ENCODE assay signal across 17 cellular contexts in the genomic region with DNA sequence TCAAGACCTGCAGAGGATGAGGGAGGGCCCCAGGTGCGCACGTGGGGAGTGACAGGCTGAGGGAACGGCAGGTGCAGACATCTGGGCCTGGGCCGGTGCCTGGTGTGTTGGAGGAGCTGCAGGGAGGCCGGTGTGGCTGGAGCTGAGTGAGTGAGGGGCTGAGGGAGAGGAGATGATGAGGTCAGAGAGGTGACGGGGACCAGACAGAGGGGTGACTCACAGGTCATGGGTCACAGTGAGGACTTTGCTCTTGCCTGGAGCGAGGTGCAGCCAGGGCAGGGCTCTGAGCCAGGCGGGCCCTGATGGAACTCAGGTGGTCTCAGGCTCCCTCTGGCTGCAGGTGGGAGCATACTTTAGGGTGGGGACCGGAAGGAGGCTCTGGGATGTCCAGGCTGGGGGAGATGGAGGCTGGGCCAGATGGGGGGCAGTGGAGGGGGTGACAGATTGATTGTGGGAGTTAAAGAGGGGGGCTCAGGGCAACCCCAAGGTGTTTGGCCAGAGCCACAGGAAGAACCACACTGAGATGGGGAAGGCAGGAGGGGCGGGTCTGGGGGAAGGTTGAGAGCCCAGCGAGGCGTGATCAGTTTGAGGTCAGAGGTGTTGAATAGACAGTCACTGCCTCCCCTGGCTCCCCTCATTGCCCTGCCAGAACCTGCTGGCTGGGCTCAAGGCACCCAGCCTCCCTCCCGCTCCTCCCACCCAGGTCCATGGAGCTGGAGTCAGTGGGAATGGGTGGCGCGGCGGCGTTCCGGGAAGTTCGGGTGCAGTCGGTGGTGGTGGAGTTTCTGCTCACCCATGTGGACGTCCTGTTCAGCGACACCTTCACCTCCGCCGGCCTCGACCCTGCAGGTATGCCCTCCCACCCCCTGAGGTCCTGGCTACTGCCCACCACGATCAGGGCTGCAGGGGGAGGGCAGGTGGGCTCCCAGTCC. TPM values are rescaled to one million over a fixed set of nuclear protein-coding genes. Genes with fewer than 3 reads are reported as not detected.
A peak's percentile ranks its signal among the peaks of the same experiment; 100 is the strongest.
DNase-seq lines count a peak whose midpoint lies in the region; ATAC-seq and TF ChIP-seq lines count a peak whose summit lies in the region.
"Had no signal": no experiment of that assay in that cellular context is flagged by ENCODE, and none has a peak within 500 bp of the region (broad histone marks: within the 10 kb centered on the region; RNA-seq: fewer than 3 reads in every experiment).

No MANE protein-coding gene starts in this region.

- no peak overlapping the region for H3K9ac ChIP-seq in mammary epithelial cell (ENCODE audit: insufficient read depth, low read length)

- H3K4me1 Mint-ChIP-seq in stimulated activated effector memory CD8-positive, alpha-beta T cell treated with anti-CD3 and anti-CD28 coated beads, Interleukin-12 subunit alpha, Interleukin-12 subunit beta, amount 100 ng/mL, for 72 hours, result peaks cover 8% of the 10 kb centered on the region

- H3K27ac Mint-ChIP-seq in stimulated activated effector memory CD8-positive, alpha-beta T cell treated with anti-CD3 and anti-CD28 coated beads, Interleukin-12 subunit alpha, Interleukin-12 subunit beta, amount 100 ng/mL, for 72 hours, result peak overlapping the region; percentile 5
- H3K27ac Mint-ChIP-seq: dendritic cell treated with granulocyte-macrophage colony-stimulating factor and Interleukin-4, amounts not matched to agents 40 ng/mL and 50 ng/mL, for 4 days had no signal

- no peak overlapping the region for H3K27ac ChIP-seq in mammary epithelial cell (ENCODE audit: insufficient read depth, low read depth, low read length)
- H3K27ac ChIP-seq: ascending aorta, Peyer's patch, psoas muscle had no signal

- dilution Hi-C loops in mammary epithelial cell (cut with HindIII; ENCODE audit: low sequenced_read_pairs), result no loop called here

- TF ChIP-seq CTCF in mammary epithelial cell (conservative IDR thresholded peaks at IDR 0.05 in 1 of 2, IDR thresholded peaks at IDR 0.05 in 1 of 2; ENCODE audit: extremely low read depth in 1 of 2, insufficient read depth in 1 of 2, low read depth in 1 of 2, low read length in 2 of 2), result no peak

- H3K4me3 ChIP-seq in mammary epithelial cell (replicated peaks in 1 of 3; ENCODE audit: insufficient read depth in 1 of 3, low read depth in 2 of 3, low read length in 3 of 3), result no peak overlapping the region
- H3K4me3 ChIP-seq: ascending aorta, Peyer's patch, psoas muscle had no signal

- ATAC-seq in Right ventricle myocardium superior (ENCODE audit: poor library complexity) (no peak), left cardiac atrium (no peak)
- ATAC-seq in stimulated activated effector memory CD8-positive, alpha-beta T cell treated with anti-CD3 and anti-CD28 coated beads, Interleukin-12 subunit alpha, Interleukin-12 subunit beta, amount 100 ng/mL, for 72 hours, result no peak

- H3K4me2 ChIP-seq in mammary epithelial cell (ENCODE audit: insufficient read depth, low read depth, low read length), result no peak overlapping the region

- no peaks in the 10 kb centered on the region for H3K4me1 ChIP-seq in mammary epithelial cell (ENCODE audit: insufficient read depth, low read length)
- H3K4me1 ChIP-seq: ascending aorta, Peyer's patch, psoas muscle had no signal

- in situ Hi-C loops in mammary epithelial cell (cut with MboI; ENCODE audit: low sequenced_read_pairs in 2 of 2), result no loop called here

- H3K36me3 ChIP-seq in mammary epithelial cell (ENCODE audit: insufficient read depth, low read length), result no peaks in the 10 kb centered on the region

- H3K9me3 Mint-ChIP-seq in stimulated activated effector memory CD8-positive, alpha-beta T cell treated with anti-CD3 and anti-CD28 coated beads, Interleukin-12 subunit alpha, Interleukin-12 subunit beta, amount 100 ng/mL, for 72 hours, result no peaks in the 10 kb centered on the region
- H3K9me3 Mint-ChIP-seq: dendritic cell treated with granulocyte-macrophage colony-stimulating factor and Interleukin-4, amounts not matched to agents 40 ng/mL and 50 ng/mL, for 4 days had no signal

- BruUV-seq in mammary epithelial cell (replicated peaks; lab: Mats Ljungman, UMichigan), result no TSS peak

- no peak overlapping the region for H2AFZ ChIP-seq in mammary epithelial cell (ENCODE audit: low read depth, low read length)

- H3K27me3 ChIP-seq in mammary epithelial cell (ENCODE audit: insufficient read depth, low read length), result no peaks in the 10 kb centered on the region
- H3K27me3 ChIP-seq: ascending aorta, Peyer's patch had no signal

- DNase-seq in Right ventricle myocardium superior (peak; percentile 24), left cardiac atrium (no peak), mammary epithelial cell (no peak)
- no peak for DNase-seq in stimulated activated effector memory CD8-positive, alpha-beta T cell treated with anti-CD3 and anti-CD28 coated beads, Interleukin-12 subunit alpha, Interleukin-12 subunit beta, amount 100 ng/mL, for 72 hours (ENCODE audit: low spot score in 2 of 2)
- DNase-seq: activated CD4-positive, alpha-beta T cell treated with anti-CD3 and anti-CD28 coated beads for 48 hours; COR-L47; IMR-90; NCI-H1417; NCI-H510A; psoas muscle; T-helper 1 cell had no signal

- no peaks in the 10 kb centered on the region for H3K79me2 ChIP-seq in mammary epithelial cell (ENCODE audit: insufficient read depth, low read length)

- peaks cover 13% of the 10 kb centered on the region for H3K36me3 Mint-ChIP-seq in stimulated activated effector memory CD8-positive, alpha-beta T cell treated with anti-CD3 and anti-CD28 coated beads, Interleukin-12 subunit alpha, Interleukin-12 subunit beta, amount 100 ng/mL, for 72 hours

- H3K9me3 ChIP-seq in mammary epithelial cell (replicated peaks; ENCODE audit: insufficient read depth, low read length), result no peaks in the 10 kb centered on the region
- H3K9me3 ChIP-seq: ascending aorta, Peyer's patch, psoas muscle had no signal

- no peaks in the 10 kb centered on the region for H4K20me1 ChIP-seq in mammary epithelial cell (ENCODE audit: insufficient read depth, low read length)

- CTCF ChIA-PET in mammary epithelial cell (lab: Charles Lee; ENCODE audit: low non-redundant PET), result no interaction called here

- no peak overlapping the region for H3K4me3 Mint-ChIP-seq in stimulated activated effector memory CD8-positive, alpha-beta T cell treated with anti-CD3 and anti-CD28 coated beads, Interleukin-12 subunit alpha, Interleukin-12 subunit beta, amount 100 ng/mL, for 72 hours
- H3K4me3 Mint-ChIP-seq: dendritic cell treated with granulocyte-macrophage colony-stimulating factor and Interleukin-4, amounts not matched to agents 40 ng/mL and 50 ng/mL, for 4 days had no signal

- intact Hi-C loops in Right ventricle myocardium superior (cut with DNase I) (no loop called here), left cardiac atrium (cut with DNase I) (no loop called here), mammary epithelial cell (cut with micrococcal nuclease) (no loop called here)

- 81% methylated on average over 5 of the region's 26 CpGs for WGBS in mammary epithelial cell (ENCODE audit: low coverage, missing lambda C conversion rate)

RNA-seq across cellular contexts. Expression of a gene that starts 8.4 kb away (rescaled TPM):
- total RNA-seq in Right ventricle myocardium superior (3.0 TPM), left cardiac atrium (1 to 10 TPM; 2.4 to 2.7 TPM), mammary epithelial cell (10 to 100 TPM in 1 of 2 donors, under 1 TPM in 1; 0.33 to 11.6 TPM)
- polyA plus RNA-seq in mammary epithelial cell, result 8.3 TPM
- not detected for polyA minus RNA-seq in mammary epithelial cell

RNA-seq across cellular contexts. Expression of a gene that starts 25.8 kb away (rescaled TPM):
- 5.9 TPM for total RNA-seq in Right ventricle myocardium superior
- total RNA-seq in left cardiac atrium, result 1 to 10 TPM; 6.8 to 8.4 TPM
- total RNA-seq in mammary epithelial cell, result 10 to 100 TPM in 1 of 2 donors, 1 to 10 TPM in 1; 9.7 to 48.3 TPM
- polyA plus RNA-seq in mammary epithelial cell, result 21.2 TPM
- 74.3 TPM for polyA minus RNA-seq in mammary epithelial cell

RNA-seq across cellular contexts. Expression of a gene that starts 26.9 kb away (rescaled TPM):
- total RNA-seq in Right ventricle myocardium superior (570 TPM), left cardiac atrium (100 to 1,000 TPM; 210 to 251 TPM), mammary epithelial cell (not detected)
- not detected for polyA plus RNA-seq in mammary epithelial cell
- not detected for polyA minus RNA-seq in mammary epithelial cell
- total RNA-seq: A673, mononuclear cell had no signal

RNA-seq across cellular contexts. Expression of a gene that starts 28.9 kb away (rescaled TPM):
- total RNA-seq in Right ventricle myocardium superior, result not detected
- not detected for total RNA-seq in left cardiac atrium
- total RNA-seq in mammary epithelial cell, result not detected
- not detected for polyA plus RNA-seq in mammary epithelial cell
- not detected for polyA minus RNA-seq in mammary epithelial cell
- total RNA-seq: A673, ascending aorta, IMR-90, mononuclear cell, Peyer's patch, psoas muscle, urinary bladder had no signal
- polyA plus RNA-seq: IMR-90, psoas muscle had no signal

RNA-seq across cellular contexts. Expression of a gene that starts 35.4 kb away (rescaled TPM):
- total RNA-seq in Right ventricle myocardium superior, result 5.2 TPM
- 1 to 10 TPM; 7.5 to 8.1 TPM for total RNA-seq in left cardiac atrium
- 10 to 100 TPM; 13.6 to 14.5 TPM for total RNA-seq in mammary epithelial cell
- 12.9 TPM for polyA plus RNA-seq in mammary epithelial cell
- 89.1 TPM for polyA minus RNA-seq in mammary epithelial cell

Comparison
In these comparisons a context has a peak if more than half of its experiments do, and no peak if none do; other contexts are left out.
1. RNA of a gene that starts 26.9 kb away (total RNA-seq): 570 TPM in Right ventricle myocardium superior (single experiment) and 210 to 251 TPM in left cardiac atrium; not detected in mammary epithelial cell; every median in the first group is over 100 times any median in the second.